In the genomic region with DNA sequence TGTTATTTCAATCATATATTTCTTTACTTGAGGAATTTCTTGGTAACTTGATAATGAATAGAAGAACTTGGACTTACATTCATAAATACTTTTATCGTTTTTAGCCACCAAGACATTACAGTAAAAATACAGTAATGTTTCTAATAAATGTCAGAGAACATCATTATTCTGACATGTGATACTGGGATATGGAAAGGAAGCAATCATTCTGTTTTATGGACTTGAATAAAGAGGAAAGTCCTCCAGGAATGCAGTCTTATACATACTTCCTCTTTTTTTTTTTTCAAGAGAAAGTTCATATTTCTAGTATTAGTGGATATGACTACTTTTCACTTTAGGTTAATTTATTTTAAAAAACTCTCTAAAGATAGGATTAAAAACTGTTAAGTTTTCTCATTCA, we compare ENCODE assay signal across 1 cellular context.
TF ChIP-seq lines count a peak whose summit lies in the region.

No MANE protein-coding gene starts in this region.

TF ChIP-seq in SK-N-SH treated with all-trans-retinoic acid at 6 μM for 48 hours, 23 proteins besides CTCF, POLR2A, EP300 and RAD21 (continued from another document):
- TF ChIP-seq, protein P1, sequence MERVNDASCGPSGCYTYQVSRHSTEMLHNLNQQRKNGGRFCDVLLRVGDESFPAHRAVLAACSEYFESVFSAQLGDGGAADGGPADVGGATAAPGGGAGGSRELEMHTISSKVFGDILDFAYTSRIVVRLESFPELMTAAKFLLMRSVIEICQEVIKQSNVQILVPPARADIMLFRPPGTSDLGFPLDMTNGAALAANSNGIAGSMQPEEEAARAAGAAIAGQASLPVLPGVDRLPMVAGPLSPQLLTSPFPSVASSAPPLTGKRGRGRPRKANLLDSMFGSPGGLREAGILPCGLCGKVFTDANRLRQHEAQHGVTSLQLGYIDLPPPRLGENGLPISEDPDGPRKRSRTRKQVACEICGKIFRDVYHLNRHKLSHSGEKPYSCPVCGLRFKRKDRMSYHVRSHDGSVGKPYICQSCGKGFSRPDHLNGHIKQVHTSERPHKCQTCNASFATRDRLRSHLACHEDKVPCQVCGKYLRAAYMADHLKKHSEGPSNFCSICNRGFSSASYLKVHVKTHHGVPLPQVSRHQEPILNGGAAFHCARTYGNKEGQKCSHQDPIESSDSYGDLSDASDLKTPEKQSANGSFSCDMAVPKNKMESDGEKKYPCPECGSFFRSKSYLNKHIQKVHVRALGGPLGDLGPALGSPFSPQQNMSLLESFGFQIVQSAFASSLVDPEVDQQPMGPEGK (CRISPR knock-in tag; IDR thresholded peaks at IDR 0.05; ENCODE audit: borderline replicate concordance), result no peak
- TF ChIP-seq TOX (CRISPR knock-in tag; IDR thresholded peaks at IDR 0.05; ENCODE audit: borderline replicate concordance), result no peak
- no peak for TF ChIP-seq ZC3H10 (CRISPR knock-in tag; IDR thresholded peaks at IDR 0.05)
- no peak for TF ChIP-seq ARNTL (CRISPR knock-in tag; IDR thresholded peaks at IDR 0.05; ENCODE audit: borderline replicate concordance, low read depth)
- TF ChIP-seq ZFP30 (CRISPR knock-in tag; IDR thresholded peaks at IDR 0.05), result no peak
- TF ChIP-seq, protein P2, sequence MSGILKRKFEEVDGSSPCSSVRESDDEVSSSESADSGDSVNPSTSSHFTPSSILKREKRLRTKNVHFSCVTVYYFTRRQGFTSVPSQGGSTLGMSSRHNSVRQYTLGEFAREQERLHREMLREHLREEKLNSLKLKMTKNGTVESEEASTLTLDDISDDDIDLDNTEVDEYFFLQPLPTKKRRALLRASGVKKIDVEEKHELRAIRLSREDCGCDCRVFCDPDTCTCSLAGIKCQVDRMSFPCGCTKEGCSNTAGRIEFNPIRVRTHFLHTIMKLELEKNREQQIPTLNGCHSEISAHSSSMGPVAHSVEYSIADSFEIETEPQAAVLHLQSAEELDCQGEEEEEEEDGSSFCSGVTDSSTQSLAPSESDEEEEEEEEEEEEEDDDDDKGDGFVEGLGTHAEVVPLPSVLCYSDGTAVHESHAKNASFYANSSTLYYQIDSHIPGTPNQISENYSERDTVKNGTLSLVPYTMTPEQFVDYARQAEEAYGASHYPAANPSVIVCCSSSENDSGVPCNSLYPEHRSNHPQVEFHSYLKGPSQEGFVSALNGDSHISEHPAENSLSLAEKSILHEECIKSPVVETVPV (CRISPR knock-in tag; IDR thresholded peaks at IDR 0.05), result no peak
- TF ChIP-seq ISL1 (CRISPR knock-in tag; IDR thresholded peaks at IDR 0.05), result no peak
- TF ChIP-seq OSR1 (CRISPR knock-in tag; IDR thresholded peaks at IDR 0.05), result no peak
TF ChIP-seq in SK-N-SH treated with all-trans-retinoic acid at 6 μM for 48 hours: peak in this region for 0.
